26 cellular contexts compared by ENCODE assay signal in genomic region chr2:149534674-149535073, GRCh38.
"Had no signal": no experiment of that assay in that cellular context is flagged by ENCODE, and none has a peak within 500 bp of the region (broad histone marks: within the 10 kb centered on the region; RNA-seq: fewer than 3 reads in every experiment).

No MANE protein-coding gene starts in this region.

- H3K27me3 Mint-ChIP-seq: dendritic cell treated with granulocyte-macrophage colony-stimulating factor and Interleukin-4, amounts not matched to agents 40 ng/mL and 50 ng/mL, for 4 days had no signal

- H3K27me3 ChIP-seq: colonic mucosa, esophagus squamous epithelium, gastrocnemius medialis, left lung had no signal

- H3K9me3 Mint-ChIP-seq: dendritic cell treated with granulocyte-macrophage colony-stimulating factor and Interleukin-4, amounts not matched to agents 40 ng/mL and 50 ng/mL, for 4 days; effector memory CD8-positive, alpha-beta T cell; endodermal cell had no signal

- H3K4me3 ChIP-seq: colonic mucosa, esophagus squamous epithelium, gastrocnemius medialis, heart right ventricle, left lung, lower lobe of right lung had no signal

- H3K27ac ChIP-seq: colonic mucosa, epithelial cell of prostate, esophagus squamous epithelium, gastrocnemius medialis, heart right ventricle, left lung, lower lobe of right lung had no signal

- H3K27ac Mint-ChIP-seq: dendritic cell treated with granulocyte-macrophage colony-stimulating factor and Interleukin-4, amounts not matched to agents 40 ng/mL and 50 ng/mL, for 4 days; effector memory CD8-positive, alpha-beta T cell; endodermal cell had no signal

- H3K36me3 ChIP-seq: colonic mucosa, esophagus squamous epithelium, gastrocnemius medialis, heart right ventricle, left lung, lower lobe of right lung had no signal

- H3K4me3 Mint-ChIP-seq: dendritic cell treated with granulocyte-macrophage colony-stimulating factor and Interleukin-4, amounts not matched to agents 40 ng/mL and 50 ng/mL, for 4 days; effector memory CD8-positive, alpha-beta T cell; endodermal cell had no signal

- ATAC-seq: effector memory CD8-positive, alpha-beta T cell; esophagus mucosa; gastrocnemius medialis; heart right ventricle; left cardiac atrium; left lung; left ventricle myocardium superior; lower lobe of right lung had no signal

- FAIRE-seq: endometrium, islet of Langerhans, keratinocyte had no signal

- H3K4me1 ChIP-seq: colonic mucosa, gastrocnemius medialis, heart right ventricle, left lung, lower lobe of right lung had no signal

- DNase-seq: colonic mucosa; cortex of kidney; effector CD8-positive, alpha-beta T cell; effector memory CD8-positive, alpha-beta T cell; endodermal cell; erythroblast; esophagus squamous epithelium; foreskin fibroblast; foreskin melanocyte; gastrocnemius medialis; glutamatergic neuron; head of caudate nucleus; heart right ventricle; hippocampal formation; left cardiac atrium; left lung; left ventricle myocardium superior; lower lobe of right lung; mesenchymal stem cell; midbrain had no signal

- H3K4me1 Mint-ChIP-seq: endodermal cell had no signal

- H3K9me3 ChIP-seq: colonic mucosa, esophagus squamous epithelium, gastrocnemius medialis, heart right ventricle, left lung, lower lobe of right lung had no signal
